ENCODE assay signal across 12 cellular contexts in genomic region chr9:93204470-93205043, GRCh38. TPM values are rescaled to one million over a fixed set of nuclear protein-coding genes. Genes with fewer than 3 reads are reported as not detected.
DNase-seq lines count a peak whose midpoint lies in the region; ATAC-seq and TF ChIP-seq lines count a peak whose summit lies in the region.
"Had no signal": no experiment of that assay in that cellular context is flagged by ENCODE, and none has a peak within 500 bp of the region (broad histone marks: within the 10 kb centered on the region; RNA-seq: fewer than 3 reads in every experiment).

No MANE protein-coding gene starts in this region.

- peaks cover 95% of the 10 kb centered on the region for H3K4me1 ChIP-seq in body of pancreas
- H3K4me1 ChIP-seq in psoas muscle: peaks cover 68% of the 10 kb centered on the region

- H3K27me3 ChIP-seq in body of pancreas (no peaks in the 10 kb centered on the region), psoas muscle (ENCODE audit: insufficient read depth in 3 of 3, low read length in 2 of 3) (no peaks in the 10 kb centered on the region)

- 57 to 63% methylated on average over 2 to 4 of the region's 4 CpGs for WGBS in body of pancreas, 2 donors
- 41 to 65% (median 64%) methylated on average over 4 of the region's 4 CpGs for WGBS in psoas muscle, 3 donors

- TF ChIP-seq CTCF in body of pancreas (IDR thresholded peaks at IDR 0.05) (no peak), psoas muscle (IDR thresholded peaks at IDR 0.05) (no peak)

- H3K9me3 ChIP-seq in body of pancreas (no peaks in the 10 kb centered on the region), psoas muscle (no peaks in the 10 kb centered on the region)

- no peaks in the 10 kb centered on the region for H3K9me3 Mint-ChIP-seq in immature natural killer cell

- peak overlapping the region in 1 of 6 donors; percentile 45 for H3K27ac Mint-ChIP-seq in immature natural killer cell
- H3K27ac Mint-ChIP-seq: T-helper 2 cell treated with Interferon-gamma antibody and Interleukin-4, amounts not matched to agents 5 μg/mL and 100 μg/mL, for 36 hours had no signal

- H3K27ac ChIP-seq in body of pancreas: peak overlapping the region; percentile 2 to 90 (median 84)
- H3K27ac ChIP-seq in psoas muscle: peak overlapping the region; percentile 46
- H3K27ac ChIP-seq: epithelial cell of prostate, KMS-11 had no signal

- peak; percentile 29 for DNase-seq in G401 (ENCODE audit: low spot score)
- peak in 1 of 4 donors; percentile 6 for DNase-seq in body of pancreas
- DNase-seq in immature natural killer cell: no peak
- peak in 1 of 2 donors; percentile 52 for DNase-seq in psoas muscle
- no peak for DNase-seq in NCI-H82 treated with DMSO at 0.1 percent for 48 hours (lab: John Stamatoyannopoulos, UW; ENCODE audit: unreplicated experiment)
- no peak for DNase-seq in GOT3 (lab: John Stamatoyannopoulos, UW)
- no peak for DNase-seq in HCEC 1CT
- DNase-seq: NCI-H226 had no signal

- ATAC-seq in body of pancreas: no peak
- ATAC-seq in psoas muscle: no peak
- ATAC-seq in HG03469 (IDR thresholded peaks at IDR 0.05; ENCODE audit: unreplicated experiment): no peak

- H3K4me3 ChIP-seq in body of pancreas: no peak overlapping the region
- H3K4me3 ChIP-seq in psoas muscle: no peak overlapping the region

- H3K4me3 Mint-ChIP-seq in immature natural killer cell: peak overlapping the region in 3 of 5 donors; percentile 25 to 62 (median 38)
- H3K4me3 Mint-ChIP-seq: T-helper 2 cell treated with Interferon-gamma antibody and Interleukin-4, amounts not matched to agents 5 μg/mL and 100 μg/mL, for 36 hours had no signal

- intact Hi-C loops in body of pancreas (cut with DNase I) (no loop called here), psoas muscle (cut with DNase I) (no loop called here)

- H3K36me3 Mint-ChIP-seq in immature natural killer cell: no peaks in the 10 kb centered on the region

- in situ Hi-C loops in G401 (cut with HindIII; ENCODE audit: low sequenced_read_pairs): no loop called here

- peaks cover 4 to 9% (median 6%) of the 10 kb centered on the region in 3 donors for H3K27me3 Mint-ChIP-seq in immature natural killer cell (ENCODE audit: low read depth in 3 of 3)

- peaks cover 21 to 22% of the 10 kb centered on the region in 2 donors for H3K4me1 Mint-ChIP-seq in immature natural killer cell

- no peaks in the 10 kb centered on the region for H3K36me3 ChIP-seq in body of pancreas (replicated peaks in 1 of 2; ENCODE audit: insufficient read depth in 1 of 2, low read depth in 2 of 2)
- H3K36me3 ChIP-seq in psoas muscle (ENCODE audit: insufficient read depth in 1 of 2, low read depth in 1 of 2): no peaks in the 10 kb centered on the region

- TF ChIP-seq POLR2A in body of pancreas (IDR thresholded peaks at IDR 0.05): no peak

RNA-seq across cellular contexts. Expression of gene WNK2, which starts 20.6 kb away (rescaled TPM):
- total RNA-seq in G401 (2014; rRNA removed; shearing (Covaris generic)): 5.8 and 8.9 TPM in 2 replicates
- 100 to 1,000 TPM in 1 of 2 donors, 10 to 100 TPM in 1; 85.4 to 173 TPM for total RNA-seq in body of pancreas
- not detected for polyA plus RNA-seq in immature natural killer cell
- 10 to 100 TPM; 35.5 to 58.8 (median 43.0) TPM for total RNA-seq in psoas muscle
- 10 to 100 TPM in 2 of 3 donors, 1 to 10 TPM in 1; 8.1 to 22.5 (median 11.9) TPM for polyA plus RNA-seq in psoas muscle
